In genomic region chr2:144513388-144514100, GRCh38 we compare ENCODE assay signal across 8 cellular contexts. TPM values are rescaled to one million over a fixed set of nuclear protein-coding genes. Genes with fewer than 3 reads are reported as not detected.
DNase-seq lines count a peak whose midpoint lies in the region; ATAC-seq and TF ChIP-seq lines count a peak whose summit lies in the region.

No MANE protein-coding gene starts in this region.

- H3K36me3 ChIP-seq in muscle layer of duodenum (ENCODE audit: control insufficient read depth in 1 of 2, insufficient read depth in 2 of 2, low read length in 2 of 2), result peaks cover 0 to 15% of the 10 kb centered on the region in 2 donors
- no peaks in the 10 kb centered on the region for H3K36me3 ChIP-seq in urinary bladder (ENCODE audit: insufficient read depth)

- H3K9me3 Mint-ChIP-seq in activated T-cell treated with anti-CD3 and anti-CD28 coated beads, Interleukin-2, amount 50 U/mL, for 4 hours, result no peaks in the 10 kb centered on the region

- peaks cover 5% of the 10 kb centered on the region for H3K36me3 Mint-ChIP-seq in activated T-cell treated with anti-CD3 and anti-CD28 coated beads, Interleukin-2, amount 50 U/mL, for 4 hours (ENCODE audit: insufficient read depth)

- H3K27ac ChIP-seq in muscle layer of duodenum (ENCODE audit: low read length) (peak overlapping the region; percentile 97), urinary bladder (ENCODE audit: low read depth) (peak overlapping the region; percentile 69)

- peak overlapping the region; percentile 68 for H3K4me3 ChIP-seq in epithelial cell of proximal tubule (ENCODE audit: low read depth, low read length)
- H3K4me3 ChIP-seq in muscle layer of duodenum (ENCODE audit: low read depth in 1 of 2, low read length in 2 of 2), result peak overlapping the region; percentile 66 to 68
- peak overlapping the region; percentile 10 for H3K4me3 ChIP-seq in urinary bladder (ENCODE audit: low read depth, low read length)

- H3K9me3 ChIP-seq in muscle layer of duodenum (ENCODE audit: control insufficient read depth in 1 of 2, low read length in 2 of 2), result no peaks in the 10 kb centered on the region

- WGBS in urinary bladder, result 37% methylated on average over 18 of the region's 18 CpGs

- TF ChIP-seq CTCF in epithelial cell of proximal tubule (conservative IDR thresholded peaks at IDR 0.05; ENCODE audit: low read depth, low read length), result no peak

- H3K4me1 ChIP-seq in muscle layer of duodenum (ENCODE audit: control insufficient read depth in 1 of 2, insufficient read depth in 2 of 2, low read length in 2 of 2) (peaks cover 7 to 10% of the 10 kb centered on the region in 2 donors), urinary bladder (ENCODE audit: insufficient read depth) (no peaks in the 10 kb centered on the region)

- peaks cover 55% of the 10 kb centered on the region for H3K27me3 Mint-ChIP-seq in activated T-cell treated with anti-CD3 and anti-CD28 coated beads, Interleukin-2, amount 50 U/mL, for 4 hours (ENCODE audit: low read depth)

- in situ Hi-C loops in G401 (cut with HindIII; ENCODE audit: low sequenced_read_pairs), result no loop called here

- no peak for ATAC-seq in activated T-cell treated with anti-CD3 and anti-CD28 coated beads, Interleukin-2, amount 50 U/mL, for 4 hours
- no peak for ATAC-seq in GM18858 (IDR thresholded peaks at IDR 0.05; ENCODE audit: unreplicated experiment)

- DNase-seq in activated T-cell treated with anti-CD3 and anti-CD28 coated beads, Interleukin-2, amount 50 U/mL, for 4 hours, result no peak
- DNase-seq in activated T-cell treated with anti-CD3 and anti-CD28 coated beads, Interleukin-2, amount 50 U/mL, for 1 hour, result no peak
- DNase-seq in epithelial cell of proximal tubule (ENCODE audit: low read depth) (no peak), G401 (ENCODE audit: low spot score) (no peak)
- DNase-seq in activated effector memory CD4-positive, alpha-beta T cell treated with Interleukin-2 at 50 U/mL for 16 hours, result no peak

- peaks cover 3% of the 10 kb centered on the region for H3K27me3 ChIP-seq in muscle layer of duodenum (ENCODE audit: low read depth, low read length)

- peak overlapping the region; percentile 72 for H3K4me3 Mint-ChIP-seq in activated T-cell treated with anti-CD3 and anti-CD28 coated beads, Interleukin-2, amount 50 U/mL, for 4 hours

- H3K4me1 Mint-ChIP-seq in activated T-cell treated with anti-CD3 and anti-CD28 coated beads, Interleukin-2, amount 50 U/mL, for 4 hours (ENCODE audit: low read depth), result peaks cover 53% of the 10 kb centered on the region

RNA-seq across cellular contexts. Expression of gene ZEB2, which starts 6.4 kb away (rescaled TPM):
- total RNA-seq in activated T-cell treated with anti-CD3 and anti-CD28 coated beads, Interleukin-2, amount 50 U/mL, for 4 hours, result 10 to 100 TPM; 14.4 to 35.9 (median 25.1) TPM
- total RNA-seq in epithelial cell of proximal tubule, result 4.1 and 6.3 TPM in 2 replicates
- total RNA-seq in urinary bladder, result 307 TPM
- polyA plus RNA-seq in urinary bladder, result 66.7 TPM
- total RNA-seq in G401 (2014; rRNA removed; shearing (Covaris generic)), result not detected in 2 replicates

Comparison
In these comparisons a context has a peak if more than half of its experiments do, and no peak if none do; other contexts are left out.
1. H3K4me3 ChIP-seq: peak in every context shown above with its lines; median percentile 68 in epithelial cell of proximal tubule; 67 in muscle layer of duodenum; 10 in urinary bladder.